Comparison of ENCODE assay signal across 10 cellular contexts in genomic region chr19:46866407-46867132, GRCh38. TPM values are rescaled to one million over a fixed set of nuclear protein-coding genes. Genes with fewer than 3 reads are reported as not detected.
A peak's percentile ranks its signal among the peaks of the same experiment; 100 is the strongest.
DNase-seq lines count a peak whose midpoint lies in the region; ATAC-seq and TF ChIP-seq lines count a peak whose summit lies in the region.
"Had no signal": no experiment of that assay in that cellular context is flagged by ENCODE, and none has a peak within 500 bp of the region (broad histone marks: within the 10 kb centered on the region; RNA-seq: fewer than 3 reads in every experiment).

No MANE protein-coding gene starts in this region.

- H3K36me3 ChIP-seq in DOHH2 (ENCODE audit: control insufficient read depth, low read length) (peaks cover 24% of the 10 kb centered on the region), left lung (no peaks in the 10 kb centered on the region)
- H3K36me3 ChIP-seq: esophagus muscularis mucosa had no signal

- peaks cover 72% of the 10 kb centered on the region for H3K4me1 ChIP-seq in DOHH2 (ENCODE audit: control insufficient read depth, low read length)
- H3K4me1 ChIP-seq in left lung: peaks cover 20 to 61% of the 10 kb centered on the region in 2 donors

- peaks cover 30% of the 10 kb centered on the region for H3K4me1 Mint-ChIP-seq in activated T-helper 17 cell treated with anti-CD3 and anti-CD28 coated beads, Interleukin-2, amount 50 U/mL, for 72 hours

- peaks cover 100% of the 10 kb centered on the region for H3K79me2 ChIP-seq in DOHH2 (ENCODE audit: control insufficient read depth, low read length)

- no peak overlapping the region for H3K4me3 Mint-ChIP-seq in activated T-helper 17 cell treated with anti-CD3 and anti-CD28 coated beads, Interleukin-2, amount 50 U/mL, for 72 hours

- DNase-seq in left lung: no peak
- DNase-seq in stimulated activated CD4-positive, alpha-beta T cell treated with anti-CD3 and anti-CD28 coated beads, Interleukin-2, amount 100 ng/mL, for 48 hours: no peak
- DNase-seq: NCI-H446 had no signal

- peaks cover 20% of the 10 kb centered on the region; the same call in 1 of the 2 replicates for H4K20me1 ChIP-seq in DOHH2 (ENCODE audit: control insufficient read depth, insufficient read depth, low read depth, low read length)

- no peaks in the 10 kb centered on the region for H3K9me3 Mint-ChIP-seq in activated T-helper 17 cell treated with anti-CD3 and anti-CD28 coated beads, Interleukin-2, amount 50 U/mL, for 72 hours

- H3K27ac Mint-ChIP-seq in activated T-helper 17 cell treated with anti-CD3 and anti-CD28 coated beads, Interleukin-2, amount 50 U/mL, for 72 hours: peak overlapping the region; percentile 27

- H3K4me3 ChIP-seq in DOHH2 (ENCODE audit: low read length): no peak overlapping the region
- H3K4me3 ChIP-seq in left lung: no peak overlapping the region
- H3K4me3 ChIP-seq: esophagus muscularis mucosa had no signal

- H3F3A ChIP-seq in DOHH2 (ENCODE audit: control insufficient read depth, insufficient read depth): peaks cover 5% of the 10 kb centered on the region; the same call in 1 of the 2 replicates

- H3K4me2 ChIP-seq in DOHH2 (ENCODE audit: low read length): 0 out of 2 replicates have a peak overlapping the region, but pooled peaks have one; percentile 6

- H3K27me3 ChIP-seq in DOHH2 (ENCODE audit: control insufficient read depth, low read length): no peaks in the 10 kb centered on the region
- H3K27me3 ChIP-seq in left lung: no peaks in the 10 kb centered on the region
- H3K27me3 ChIP-seq: esophagus muscularis mucosa had no signal

- intact Hi-C loops in left lung (cut with DNase I): loop anchor here in 1 of 2 donors (10.0 kb wide), 1 partner anchor 48 kb away; no protein-coding TSS in a partner anchor

- H3K27ac ChIP-seq in 22Rv1: peak overlapping the region; percentile 99
- no peak overlapping the region for H3K27ac ChIP-seq in DOHH2 (ENCODE audit: low read depth, low read length)
- H3K27ac ChIP-seq in left lung: peak overlapping the region; percentile 24 to 35

- H3K9me2 ChIP-seq in DOHH2 (replicated peaks; ENCODE audit: control insufficient read depth, low read length): no peaks in the 10 kb centered on the region

- H3K27me3 Mint-ChIP-seq in activated T-helper 17 cell treated with anti-CD3 and anti-CD28 coated beads, Interleukin-2, amount 50 U/mL, for 72 hours: no peaks in the 10 kb centered on the region

- no peak for ATAC-seq in activated T-helper 17 cell treated with anti-CD3 and anti-CD28 coated beads, Interleukin-2, amount 50 U/mL, for 72 hours (replicated peaks)
- ATAC-seq in left lung (peak; percentile 19), GM18861 (IDR thresholded peaks at IDR 0.05; ENCODE audit: unreplicated experiment) (no peak), HG02852 (IDR thresholded peaks at IDR 0.05; ENCODE audit: unreplicated experiment) (no peak), HG03280 (IDR thresholded peaks at IDR 0.05; ENCODE audit: unreplicated experiment) (no peak)

- no peaks in the 10 kb centered on the region for H3K9me3 ChIP-seq in DOHH2 (ENCODE audit: control insufficient read depth, insufficient read depth, low read length)
- no peaks in the 10 kb centered on the region for H3K9me3 ChIP-seq in left lung
- H3K9me3 ChIP-seq: esophagus muscularis mucosa had no signal

- TF ChIP-seq CTCF in 22Rv1 (IDR thresholded peaks at IDR 0.05) (no peak), DOHH2 (IDR thresholded peaks at IDR 0.05; ENCODE audit: low read depth, low read length, poor library complexity, severe bottlenecking) (no peak), left lung (IDR thresholded peaks at IDR 0.05) (no peak)

- H3K36me3 Mint-ChIP-seq in activated T-helper 17 cell treated with anti-CD3 and anti-CD28 coated beads, Interleukin-2, amount 50 U/mL, for 72 hours (ENCODE audit: low read depth): peaks cover 14% of the 10 kb centered on the region

RNA-seq across cellular contexts. Expression of gene ARHGAP35, which starts 5.8 kb away (rescaled TPM):
- total RNA-seq in activated T-helper 17 cell treated with anti-CD3 and anti-CD28 coated beads, Interleukin-2, amount 50 U/mL, for 72 hours: 10 to 100 TPM; 38.0 to 38.3 TPM
- 10 to 100 TPM; 52.6 to 53.4 TPM for total RNA-seq in left lung

RNA-seq across cellular contexts. Expression of gene AP2S1, which starts 15.9 kb away (rescaled TPM):
- 100 to 1,000 TPM in 1 of 2 donors, 10 to 100 TPM in 1; 69.7 to 137 TPM for total RNA-seq in activated T-helper 17 cell treated with anti-CD3 and anti-CD28 coated beads, Interleukin-2, amount 50 U/mL, for 72 hours
- 100 to 1,000 TPM; 152 to 163 TPM for total RNA-seq in left lung
